25 cellular contexts compared by ENCODE assay signal in the genomic region with DNA sequence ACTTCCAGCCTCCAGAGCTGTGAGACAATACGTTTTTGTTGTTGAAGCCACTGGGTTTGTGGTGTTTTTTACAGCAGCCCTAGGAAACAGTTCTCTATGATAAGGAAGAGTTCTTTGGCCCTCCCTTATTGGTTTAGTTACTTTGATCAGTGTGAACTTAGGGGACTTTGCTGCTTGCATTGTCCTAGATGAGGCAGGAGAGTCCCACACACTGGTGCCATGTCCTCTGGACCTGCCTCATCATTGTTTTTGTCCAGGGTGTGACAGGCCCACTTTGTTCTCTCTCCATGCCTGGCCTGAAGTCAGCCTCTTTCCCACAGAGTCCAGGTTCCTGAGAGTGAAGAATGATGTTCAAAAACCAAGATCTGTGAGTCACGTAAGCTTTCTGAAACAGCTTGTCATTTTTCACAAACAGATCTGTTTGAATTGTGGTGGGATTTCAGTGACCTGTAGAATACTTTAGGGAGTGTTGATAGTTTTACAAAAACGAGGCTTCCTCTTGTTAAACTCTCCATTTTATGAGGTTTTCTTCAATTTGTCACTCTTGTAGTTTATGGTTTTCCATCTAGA.
"Had no signal": no experiment of that assay in that cellular context is flagged by ENCODE, and none has a peak within 500 bp of the region (broad histone marks: within the 10 kb centered on the region; RNA-seq: fewer than 3 reads in every experiment).

No MANE protein-coding gene starts in this region.

- H3K36me3 Mint-ChIP-seq: mesothelial cell of epicardium had no signal

- H3K36me3 ChIP-seq: left ventricle myocardium inferior, ovary, right atrium auricular region, stomach, thyroid gland, transverse colon, upper lobe of left lung had no signal

- H3K27ac ChIP-seq: left ventricle myocardium inferior, ovary, right atrium auricular region, skin epidermis, stomach, testis, thyroid gland, transverse colon, upper lobe of left lung had no signal

- H3K4me3 Mint-ChIP-seq: mesothelial cell of epicardium; naive thymus-derived CD4-positive, alpha-beta T cell; natural killer cell treated with Interleukin-12 subunit alpha and Interleukin-12 subunit beta and Interleukin-15 and Interleukin-18, amount 100 ng/mL, for 72 hours; stimulated activated naive B cell treated with anti-CD40 and anti-IgM and Interleukin-4, amounts not matched to agents 10 μg/mL and 1 μg/mL and 100 μg/mL, for 72 hours had no signal

- H3K4me3 ChIP-seq: left ventricle myocardium inferior, lung, mucosa of descending colon, ovary, right atrium auricular region, skin epidermis, stomach, testis, thyroid gland, transverse colon, upper lobe of left lung had no signal

- H3K4me1 Mint-ChIP-seq: naive thymus-derived CD4-positive, alpha-beta T cell; stimulated activated naive B cell treated with anti-CD40 and anti-IgM and Interleukin-4, amounts not matched to agents 10 μg/mL and 1 μg/mL and 100 μg/mL, for 72 hours had no signal

- H3K9me3 ChIP-seq: mucosa of descending colon, ovary, right atrium auricular region, testis, thyroid gland, transverse colon had no signal

- H3K4me1 ChIP-seq: left ventricle myocardium inferior, right atrium auricular region, stomach, testis, thyroid gland, transverse colon, upper lobe of left lung had no signal

- H3K27me3 Mint-ChIP-seq: progenitor cell of endocrine pancreas had no signal

- H3K27ac Mint-ChIP-seq: mesothelial cell of epicardium; naive thymus-derived CD4-positive, alpha-beta T cell; progenitor cell of endocrine pancreas; stimulated activated naive B cell treated with anti-CD40 and anti-IgM and Interleukin-4, amounts not matched to agents 10 μg/mL and 1 μg/mL and 100 μg/mL, for 72 hours had no signal

- ATAC-seq: mucosa of descending colon; naive thymus-derived CD4-positive, alpha-beta T cell; natural killer cell treated with Interleukin-12 subunit alpha and Interleukin-12 subunit beta and Interleukin-15 and Interleukin-18, amount 100 ng/mL, for 72 hours; sciatic nerve; stimulated activated naive B cell treated with anti-CD40 and anti-IgM and Interleukin-4, amounts not matched to agents 10 μg/mL and 1 μg/mL and 100 μg/mL, for 72 hours; stimulated activated naive CD8-positive, alpha-beta T cell treated with anti-CD3 and anti-CD28 coated beads, Interleukin-15, Interleukin-2, amounts not matched to agents 100 U/mL and 50 U/mL, for 24 hours had no signal

- DNase-seq: hypothalamus; islet precursor cell; left ventricle myocardium inferior; mesendoderm; mucosa of descending colon; naive thymus-derived CD4-positive, alpha-beta T cell; ovary; stimulated activated CD4-positive, alpha-beta T cell treated with anti-CD3 and anti-CD28 coated beads, Interleukin-12 subunit alpha, Interleukin-12 subunit beta, amount 100 ng/mL, for 4 hours; stimulated activated CD4-positive, alpha-beta T cell treated with anti-CD3 and anti-CD28 coated beads, Interleukin-15, amount 100 ng/mL, for 24 hours; stimulated activated CD4-positive, alpha-beta T cell treated with anti-CD3 and anti-CD28 coated beads, Interleukin-2, amount 100 ng/mL, for 24 hours; stimulated activated CD4-positive, alpha-beta T cell treated with anti-CD3 and anti-CD28 coated beads, Interleukin-4, amount 100 ng/mL, for 1 hour; stimulated activated naive B cell treated with anti-CD40 and anti-IgM and Interleukin-4, amounts not matched to agents 10 μg/mL and 1 μg/mL and 100 μg/mL, for 72 hours; stimulated activated naive CD8-positive, alpha-beta T cell treated with anti-CD3 and anti-CD28 coated beads, Interleukin-15, Interleukin-2, amounts not matched to agents 100 U/mL and 50 U/mL, for 24 hours; stomach; testis; thyroid gland; transverse colon; upper lobe of left lung had no signal

- H3K27me3 ChIP-seq: ovary, right atrium auricular region, stomach, testis, thyroid gland, transverse colon, upper lobe of left lung had no signal
